In the genomic region with DNA sequence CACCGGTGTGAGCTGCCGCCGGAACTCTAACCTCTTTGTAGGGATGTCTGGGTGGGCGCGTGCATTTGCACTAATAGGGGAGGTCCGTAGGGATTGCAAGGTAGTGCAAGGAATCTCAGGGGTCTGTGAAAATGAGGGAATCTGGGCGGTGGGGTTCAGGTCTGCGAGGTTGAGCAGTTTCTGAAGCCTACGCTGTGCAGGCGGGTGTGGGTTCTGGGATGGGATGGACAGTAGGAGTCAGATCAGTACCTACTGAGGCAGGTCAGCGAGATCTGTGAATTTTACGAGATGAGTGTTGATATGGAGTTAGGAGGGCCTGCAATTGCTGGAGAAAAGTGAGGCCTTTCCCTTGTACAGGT, we compare ENCODE assay signal across 8 cellular contexts. TPM values are rescaled to one million over a fixed set of nuclear protein-coding genes. Genes with fewer than 3 reads are reported as not detected.
DNase-seq lines count a peak whose midpoint lies in the region; ATAC-seq and TF ChIP-seq lines count a peak whose summit lies in the region.

No MANE protein-coding gene starts in this region.

- TF ChIP-seq CTCF in HCT116 (IDR thresholded peaks at IDR 0.05 in 2 of 3, conservative IDR thresholded peaks at IDR 0.05 in 1 of 3; ENCODE audit: borderline replicate concordance in 1 of 3, insufficient read depth in 1 of 3, low read depth in 2 of 3, low read length in 2 of 3): no peak
- TF ChIP-seq CTCF in activated CD8-positive, alpha-beta T cell treated with anti-CD3 and anti-CD28 coated beads for 36 hours (IDR thresholded peaks at IDR 0.05): no peak

- no TSS peak for BruUV-seq in HCT116 (replicated peaks; lab: Mats Ljungman, UMichigan)

- H3K79me2 ChIP-seq in HCT116 (ENCODE audit: insufficient read depth, low read length): no peaks in the 10 kb centered on the region

- H3K27ac Mint-ChIP-seq in activated CD8-positive, alpha-beta T cell treated with anti-CD3 and anti-CD28 coated beads for 36 hours: peak overlapping the region; percentile 86
- H3K27ac Mint-ChIP-seq in stimulated activated naive CD8-positive, alpha-beta T cell treated with anti-CD3 and anti-CD28 coated beads, Interleukin-15, amount 100 ng/mL, for 72 hours: peak overlapping the region; percentile 47 to 89

- RAD21 ChIA-PET in HCT116 (lab: Charles Lee; ENCODE audit: low non-redundant PET in 1 of 2, low total read pairs in 2 of 2, uncharacterized antibody in 2 of 2, unreplicated experiment in 2 of 2): interaction anchor here (1.1 to 1.8 kb wide), 5 partner anchors 142 to 360 kb away, joined by 3 to 7 read pairs (median 4); no protein-coding TSS in a partner anchor

- DNase-seq in HCT116 (ENCODE audit: low read depth, low spot score) (no peak), iPS DF 6.9 (ENCODE audit: low read depth, low spot score) (no peak), left lobe of liver (ENCODE audit: low spot score) (no peak), ureter (ENCODE audit: low spot score) (no peak)
- no peak for DNase-seq in activated CD8-positive, alpha-beta T cell treated with anti-CD3 and anti-CD28 coated beads for 36 hours
- DNase-seq in stimulated activated naive CD8-positive, alpha-beta T cell treated with anti-CD3 and anti-CD28 coated beads, Interleukin-15, amount 100 ng/mL, for 72 hours: no peak
- DNase-seq in stimulated activated CD4-positive, alpha-beta T cell treated with anti-CD3 and anti-CD28 coated beads, Interleukin-15, amount 100 ng/mL, for 24 hours: no peak

- no peaks in the 10 kb centered on the region for H3K36me3 ChIP-seq in HCT116 (ENCODE audit: control insufficient read depth in 1 of 2, insufficient read depth in 2 of 2, low read length in 2 of 2)
- H3K36me3 ChIP-seq in iPS DF 6.9 (ENCODE audit: control insufficient read depth, insufficient read depth, low read length): no peaks in the 10 kb centered on the region

- CTCF ChIA-PET in HCT116 (lab: Charles Lee): interaction anchor here (0.8 to 2.8 kb wide), 19 partner anchors 9 to 487 kb away, joined by 3 to 22 read pairs (median 5); a partner anchor contains a TSS
- CTCF ChIA-PET in activated CD8-positive, alpha-beta T cell treated with anti-CD3 and anti-CD28 coated beads for 36 hours (lab: Charles Lee): interaction anchor here (0.7 to 4.4 kb wide), 18 partner anchors 12 to 440 kb away, joined by 3 to 42 read pairs (median 4); a partner anchor contains a TSS

- peak overlapping the region; percentile 91 for H2AFZ ChIP-seq in HCT116 (ENCODE audit: low read depth, low read length, poor library complexity, severe bottlenecking)

- peak overlapping the region; percentile 98 for H3K4me2 ChIP-seq in HCT116 (ENCODE audit: low read length)

- ATAC-seq in HCT116 (peak; percentile 3), HG03354 (IDR thresholded peaks at IDR 0.05; ENCODE audit: poor library complexity, severe bottlenecking, unreplicated experiment) (no peak), left lobe of liver (no peak)
- no peak for ATAC-seq in activated CD8-positive, alpha-beta T cell treated with anti-CD3 and anti-CD28 coated beads for 36 hours
- no peak for ATAC-seq in stimulated activated naive CD8-positive, alpha-beta T cell treated with anti-CD3 and anti-CD28 coated beads, Interleukin-15, amount 100 ng/mL, for 72 hours

- no peaks in the 10 kb centered on the region for H3K27me3 ChIP-seq in HCT116 (ENCODE audit: insufficient read depth, low read length)
- H3K27me3 ChIP-seq in iPS DF 6.9 (ENCODE audit: control insufficient read depth, insufficient read depth, low read length): no peaks in the 10 kb centered on the region

- H3K4me3 Mint-ChIP-seq in activated CD8-positive, alpha-beta T cell treated with anti-CD3 and anti-CD28 coated beads for 36 hours: peak overlapping the region; percentile 75
- H3K4me3 Mint-ChIP-seq in stimulated activated naive CD8-positive, alpha-beta T cell treated with anti-CD3 and anti-CD28 coated beads, Interleukin-15, amount 100 ng/mL, for 72 hours: peak overlapping the region; percentile 82 to 98

- no peaks in the 10 kb centered on the region for H3K9me3 ChIP-seq in HCT116 (ENCODE audit: control insufficient read depth in 1 of 2, insufficient read depth in 1 of 2, low read depth in 1 of 2, low read length in 2 of 2)
- no peaks in the 10 kb centered on the region for H3K9me3 ChIP-seq in iPS DF 6.9 (ENCODE audit: control insufficient read depth, insufficient read depth, low read length)

- H3K27ac ChIP-seq in HCT116 (ENCODE audit: low read depth, low read length) (peak overlapping the region; percentile 56; the same call in 1 of the 2 replicates), iPS DF 6.9 (ENCODE audit: low read length) (no peak overlapping the region)

- no peak for TF ChIP-seq POLR2A in HCT116 (IDR thresholded peaks at IDR 0.05; ENCODE audit: borderline replicate concordance, extremely low read depth, insufficient read depth, insufficient read length)

- POLR2A ChIA-PET in HCT116 (lab: Charles Lee): interaction anchor here (1.2 kb wide), 1 partner anchor 142 kb away, joined by 4 read pairs; no protein-coding TSS in a partner anchor
- POLR2A ChIA-PET in activated CD8-positive, alpha-beta T cell treated with anti-CD3 and anti-CD28 coated beads for 36 hours (lab: Charles Lee): interaction anchor here (0.5 to 3.8 kb wide), 4 partner anchors 10 to 396 kb away, joined by 3 to 32 read pairs (median 4); a partner anchor contains a TSS

- H3K9ac ChIP-seq in HCT116 (ENCODE audit: low read length): peak overlapping the region; percentile 52

- no peaks in the 10 kb centered on the region for H3K9me2 ChIP-seq in HCT116 (ENCODE audit: insufficient read depth)

- no peaks in the 10 kb centered on the region for H3K36me3 Mint-ChIP-seq in activated CD8-positive, alpha-beta T cell treated with anti-CD3 and anti-CD28 coated beads for 36 hours (ENCODE audit: low read depth)

- no peaks in the 10 kb centered on the region for H3K9me3 Mint-ChIP-seq in activated CD8-positive, alpha-beta T cell treated with anti-CD3 and anti-CD28 coated beads for 36 hours
- no peaks in the 10 kb centered on the region for H3K9me3 Mint-ChIP-seq in stimulated activated naive CD8-positive, alpha-beta T cell treated with anti-CD3 and anti-CD28 coated beads, Interleukin-15, amount 100 ng/mL, for 72 hours

- intact Hi-C loops in HCT116 (cut with micrococcal nuclease): loop anchor here (1.0 to 10.0 kb wide), 6 partner anchors 46 to 538 kb away; a partner anchor contains a TSS
- intact Hi-C loops in activated CD8-positive, alpha-beta T cell treated with anti-CD3 and anti-CD28 coated beads for 36 hours (cut with micrococcal nuclease): loop anchor here (5.0 to 10.0 kb wide), 3 partner anchors 141 to 438 kb away; no protein-coding TSS in a partner anchor

- H3K4me1 ChIP-seq in HCT116 (ENCODE audit: control insufficient read depth in 1 of 2, insufficient read depth in 2 of 2, low read length in 2 of 2): peaks cover 35 to 55% of the 10 kb centered on the region in 2 experiments
- peaks cover 6% of the 10 kb centered on the region for H3K4me1 ChIP-seq in iPS DF 6.9 (ENCODE audit: control insufficient read depth, insufficient read depth, low read length)

- H4K20me1 ChIP-seq in HCT116 (ENCODE audit: insufficient read depth): no peaks in the 10 kb centered on the region

- H3K4me3 ChIP-seq in HCT116 (replicated peaks in 1 of 2; ENCODE audit: low read depth in 1 of 2, low read length in 2 of 2): peak overlapping the region; percentile 58 to 68
- H3K4me3 ChIP-seq in iPS DF 6.9 (ENCODE audit: low read length): peak overlapping the region; percentile 37; the same call in 1 of the 2 replicates

- H3K27me3 Mint-ChIP-seq in activated CD8-positive, alpha-beta T cell treated with anti-CD3 and anti-CD28 coated beads for 36 hours: no peaks in the 10 kb centered on the region
- H3K27me3 Mint-ChIP-seq in stimulated activated naive CD8-positive, alpha-beta T cell treated with anti-CD3 and anti-CD28 coated beads, Interleukin-15, amount 100 ng/mL, for 72 hours: no peaks in the 10 kb centered on the region

- H3K4me1 Mint-ChIP-seq in activated CD8-positive, alpha-beta T cell treated with anti-CD3 and anti-CD28 coated beads for 36 hours (ENCODE audit: low read depth): peaks cover 40% of the 10 kb centered on the region
- H3K4me1 Mint-ChIP-seq in stimulated activated naive CD8-positive, alpha-beta T cell treated with anti-CD3 and anti-CD28 coated beads, Interleukin-15, amount 100 ng/mL, for 72 hours: peaks cover 52% of the 10 kb centered on the region

- WGBS in iPS DF 6.9 (ENCODE audit: insufficient coverage, insufficient read length): no CpG with 5 or more reads among the region's 12 CpGs

- TF ChIP-seq RAD21 in HCT116 (IDR thresholded peaks at IDR 0.05; ENCODE audit: low read depth): no peak

TF ChIP-seq in HCT116, 20 proteins besides CTCF, POLR2A, EP300 and RAD21 (continues in another document):
- no peak for TF ChIP-seq YY1 (IDR thresholded peaks at IDR 0.05; ENCODE audit: extremely low read depth, insufficient replicate concordance, low read depth, low read length)

RNA-seq across cellular contexts. Expression of a gene that starts 0.9 kb away (rescaled TPM):
- total RNA-seq in HCT116 (2021; ENCODE audit: unreplicated experiment) (10.2 TPM), left lobe of liver (6.3 TPM), ureter (11.5 TPM)
- 13.2 and 13.7 TPM in 2 replicates for polyA plus RNA-seq in HCT116 (2012)
- 1 to 10 TPM; 5.9 to 6.0 TPM for total RNA-seq in activated CD8-positive, alpha-beta T cell treated with anti-CD3 and anti-CD28 coated beads for 36 hours

RNA-seq across cellular contexts. Expression of a gene that starts 13.6 kb away (rescaled TPM):
- 245 TPM for total RNA-seq in HCT116 (2021; ENCODE audit: unreplicated experiment)
- 223 and 254 TPM in 2 replicates for polyA plus RNA-seq in HCT116 (2012)
- 100 to 1,000 TPM; 208 to 211 TPM for total RNA-seq in activated CD8-positive, alpha-beta T cell treated with anti-CD3 and anti-CD28 coated beads for 36 hours
- total RNA-seq in left lobe of liver: 64.3 TPM
- total RNA-seq in ureter: 100 TPM

RNA-seq across cellular contexts. Expression of a gene that starts 20.1 kb away (rescaled TPM):
- total RNA-seq in HCT116 (2021; ENCODE audit: unreplicated experiment) (24.0 TPM), left lobe of liver (17.6 TPM), ureter (35.2 TPM)
- 19.8 and 22.1 TPM in 2 replicates for polyA plus RNA-seq in HCT116 (2012)
- total RNA-seq in activated CD8-positive, alpha-beta T cell treated with anti-CD3 and anti-CD28 coated beads for 36 hours: 10 to 100 TPM; 19.8 to 21.9 TPM

RNA-seq across cellular contexts. Expression of a gene that starts 36.8 kb away (rescaled TPM):
- 82.3 TPM for total RNA-seq in HCT116 (2021; ENCODE audit: unreplicated experiment)
- polyA plus RNA-seq in HCT116 (2012): 51.5 and 67.5 TPM in 2 replicates
- total RNA-seq in activated CD8-positive, alpha-beta T cell treated with anti-CD3 and anti-CD28 coated beads for 36 hours: 10 to 100 TPM; 91.5 to 94.0 TPM
- 6.2 TPM for total RNA-seq in left lobe of liver
- 19.3 TPM for total RNA-seq in ureter

RNA-seq across cellular contexts. Expression of a gene that starts 44.1 kb away (rescaled TPM):
- total RNA-seq in HCT116 (2021; ENCODE audit: unreplicated experiment) (170 TPM), left lobe of liver (147 TPM), ureter (217 TPM)
- polyA plus RNA-seq in HCT116 (2012): 169 and 178 TPM in 2 replicates
- total RNA-seq in activated CD8-positive, alpha-beta T cell treated with anti-CD3 and anti-CD28 coated beads for 36 hours: 100 to 1,000 TPM; 215 to 224 TPM
